19 cellular contexts compared by ENCODE assay signal in genomic region chr17:14790518-14790917, GRCh38.
DNase-seq lines count a peak whose midpoint lies in the region; ATAC-seq, FAIRE-seq and TF ChIP-seq lines count a peak whose summit lies in the region.
"Had no signal": no experiment of that assay in that cellular context is flagged by ENCODE, and none has a peak within 500 bp of the region (broad histone marks: within the 10 kb centered on the region; RNA-seq: fewer than 3 reads in every experiment).

No MANE protein-coding gene starts in this region.

- H3K4me3 ChIP-seq in astrocyte of the spinal cord (ENCODE audit: low read depth, low read length) (no peak overlapping the region), pancreas (no peak overlapping the region)
- H3K4me3 ChIP-seq: HAP-1, PC-9 had no signal

- H3K9me3 ChIP-seq in pancreas, result no peaks in the 10 kb centered on the region
- H3K9me3 ChIP-seq: HAP-1 had no signal

- peaks cover 4% of the 10 kb centered on the region for H3K9me3 Mint-ChIP-seq in osteocyte (ENCODE audit: unreplicated experiment)
- no peaks in the 10 kb centered on the region for H3K9me3 Mint-ChIP-seq in effector memory CD8-positive, alpha-beta T cell

- no peaks in the 10 kb centered on the region for H3K27me3 Mint-ChIP-seq in osteocyte (ENCODE audit: unreplicated experiment)
- peaks cover 45 to 46% of the 10 kb centered on the region in 2 donors for H3K27me3 Mint-ChIP-seq in effector memory CD8-positive, alpha-beta T cell

- no peaks in the 10 kb centered on the region for H3K36me3 ChIP-seq in pancreas
- H3K36me3 ChIP-seq: HAP-1 had no signal

- H3K27ac ChIP-seq in pancreas, result no peak overlapping the region
- H3K27ac ChIP-seq: PC-9 had no signal

- no peak overlapping the region for H3K4me3 Mint-ChIP-seq in osteocyte (ENCODE audit: unreplicated experiment)
- no peak overlapping the region for H3K4me3 Mint-ChIP-seq in effector memory CD8-positive, alpha-beta T cell
- H3K4me3 Mint-ChIP-seq: activated CD4-positive, alpha-beta T cell treated with anti-CD3 and anti-CD28 coated beads for 36 hours had no signal

- no peaks in the 10 kb centered on the region for H3K27me3 ChIP-seq in pancreas

- ATAC-seq in pancreas (no peak), GM18520 (IDR thresholded peaks at IDR 0.05; ENCODE audit: unreplicated experiment) (no peak)
- no peak for ATAC-seq in effector memory CD8-positive, alpha-beta T cell (replicated peaks)
- ATAC-seq: activated CD4-positive, alpha-beta T cell treated with anti-CD3 and anti-CD28 coated beads for 36 hours had no signal

- DNase-seq in GM12892 (ENCODE audit: insufficient read length), result no peak
- peak; percentile 46 for DNase-seq in KBM-7
- DNase-seq in astrocyte of the spinal cord (ENCODE audit: low read depth, low spot score), result peak; percentile 54
- no peak for DNase-seq in osteocyte (ENCODE audit: extremely low spot score, unreplicated experiment)
- DNase-seq in pancreas, result no peak
- no peak for DNase-seq in kidney glomerular epithelial cell (lab: John Stamatoyannopoulos, UW)
- no peak for DNase-seq in effector memory CD8-positive, alpha-beta T cell
- DNase-seq: activated CD4-positive, alpha-beta T cell treated with anti-CD3 and anti-CD28 coated beads for 36 hours; activated T-cell treated with anti-CD3 and anti-CD28 coated beads, Interleukin-2, amount 50 U/mL, for 48 hours; amniotic stem cell; C1 segment of cervical spinal cord; effector CD4-positive, alpha-beta T cell; foreskin melanocyte; PC-9; posterior cingulate gyrus had no signal

- no peak for TF ChIP-seq POLR2A in GM12892 (IDR thresholded peaks at IDR 0.05; ENCODE audit: low read depth, low read length)

- TF ChIP-seq CTCF in astrocyte of the spinal cord (IDR thresholded peaks at IDR 0.05; ENCODE audit: low read depth, low read length) (no peak), osteocyte (IDR thresholded peaks at IDR 0.05) (no peak), pancreas (IDR thresholded peaks at IDR 0.05) (no peak)

- FAIRE-seq in GM12892 (lab: Jason Lieb, UNC) (peak; percentile 27), pancreas (lab: Jason Lieb, UNC) (no peak)
- FAIRE-seq: GM12891, urothelium cell line had no signal

- in situ Hi-C loops in KBM-7 (cut with MboI; ENCODE audit: low pct_unique_long_range_greater_than_20kb, low sequenced_read_pairs) (no loop called here), astrocyte of the spinal cord (cut with HindIII; ENCODE audit: low sequenced_read_pairs) (no loop called here)

- peak overlapping the region; percentile 3 for H3K27ac Mint-ChIP-seq in osteocyte (ENCODE audit: unreplicated experiment)
- no peak overlapping the region for H3K27ac Mint-ChIP-seq in effector memory CD8-positive, alpha-beta T cell
- H3K27ac Mint-ChIP-seq: activated CD4-positive, alpha-beta T cell treated with anti-CD3 and anti-CD28 coated beads for 36 hours had no signal

- 42 to 72% methylated on average over 4 of the region's 4 CpGs for WGBS in pancreas, 2 donors

- intact Hi-C loops in pancreas (cut with DNase I), result no loop called here

- H3K4me1 ChIP-seq in pancreas, result no peaks in the 10 kb centered on the region
- H3K4me1 ChIP-seq: HAP-1 had no signal

- no peaks in the 10 kb centered on the region for H3K36me3 Mint-ChIP-seq in osteocyte (ENCODE audit: unreplicated experiment)
- no peaks in the 10 kb centered on the region for H3K36me3 Mint-ChIP-seq in effector memory CD8-positive, alpha-beta T cell (ENCODE audit: insufficient read depth)

- peaks cover 33% of the 10 kb centered on the region for H3K4me1 Mint-ChIP-seq in osteocyte (ENCODE audit: unreplicated experiment)
- no peaks in the 10 kb centered on the region for H3K4me1 Mint-ChIP-seq in effector memory CD8-positive, alpha-beta T cell (ENCODE audit: low read depth in 2 of 2)
- H3K4me1 Mint-ChIP-seq: activated CD4-positive, alpha-beta T cell treated with anti-CD3 and anti-CD28 coated beads for 36 hours had no signal

Comparison
In these comparisons a context has a peak if more than half of its experiments do, and no peak if none do; other contexts are left out.
1. DNase-seq: peak in KBM-7 (single experiment) and astrocyte of the spinal cord (single experiment); none in GM12892 (single experiment), osteocyte (single experiment), pancreas (0 of 6), kidney glomerular epithelial cell (single experiment) and effector memory CD8-positive, alpha-beta T cell (0 of 3).